19 cellular contexts compared by ENCODE assay signal in genomic region chr4:99082192-99082591, GRCh38. TPM values are rescaled to one million over a fixed set of nuclear protein-coding genes. Genes with fewer than 3 reads are reported as not detected.
DNase-seq lines count a peak whose midpoint lies in the region; ATAC-seq and TF ChIP-seq lines count a peak whose summit lies in the region.
"Had no signal": no experiment of that assay in that cellular context is flagged by ENCODE, and none has a peak within 500 bp of the region (broad histone marks: within the 10 kb centered on the region; RNA-seq: fewer than 3 reads in every experiment).

No MANE protein-coding gene starts in this region.

- H3K9ac ChIP-seq in Loucy (ENCODE audit: low read depth, low read length, poor library complexity, severe bottlenecking) = peak overlapping the region; percentile 4
- H3K9ac ChIP-seq: BLaER1 had no signal

- H3K4me1 ChIP-seq in left ventricle myocardium inferior (peaks cover 74% of the 10 kb centered on the region), Loucy (ENCODE audit: insufficient read depth, low read length, poor library complexity, severe bottlenecking) (peaks cover 20% of the 10 kb centered on the region), mucosa of descending colon (ENCODE audit: low read depth) (peaks cover 33% of the 10 kb centered on the region)

- peak overlapping the region; percentile 1 for H3K4me2 ChIP-seq in Loucy (ENCODE audit: low read depth, low read length, poor library complexity, severe bottlenecking)
- H3K4me2 ChIP-seq: BLaER1, GM23338 had no signal

- no peak overlapping the region for H3K4me3 ChIP-seq in left ventricle myocardium inferior
- H3K4me3 ChIP-seq in Loucy (ENCODE audit: low read length, poor library complexity, severe bottlenecking) = no peak overlapping the region
- H3K4me3 ChIP-seq in mucosa of descending colon = no peak overlapping the region
- H3K4me3 ChIP-seq: BLaER1, GM23338 had no signal

- no peaks in the 10 kb centered on the region for H3K27me3 ChIP-seq in left ventricle myocardium inferior (ENCODE audit: low read depth)
- no peaks in the 10 kb centered on the region for H3K27me3 ChIP-seq in Loucy (ENCODE audit: insufficient read depth, low read length, poor library complexity, severe bottlenecking)
- H3K27me3 ChIP-seq: BLaER1 had no signal

- no peaks in the 10 kb centered on the region for H3K9me3 Mint-ChIP-seq in stimulated activated naive B cell treated with anti-CD40 and anti-IgM and Interleukin-4, amounts not matched to agents 10 μg/mL and 1 μg/mL and 100 μg/mL, for 72 hours
- H3K9me3 Mint-ChIP-seq: CD4-positive, CD25-positive, alpha-beta regulatory T cell; CD8-positive, alpha-beta T cell; GM23338; H9 had no signal

- intact Hi-C loops in left ventricle myocardium inferior (cut with micrococcal nuclease) = no loop called here
- intact Hi-C loops in left cardiac atrium (cut with DNase I) = no loop called here
- intact Hi-C loops in mucosa of descending colon (cut with DNase I, micrococcal nuclease) = no loop called here

- DNase-seq in left ventricle myocardium inferior (no peak), left cardiac atrium (no peak), mucosa of descending colon (no peak), GDM1 (lab: John Stamatoyannopoulos, UW) (no peak)
- DNase-seq in stimulated activated naive B cell treated with anti-CD40 and anti-IgM and Interleukin-4, amounts not matched to agents 10 μg/mL and 1 μg/mL and 100 μg/mL, for 72 hours = no peak
- DNase-seq: Caco-2; CD4-positive, CD25-positive, alpha-beta regulatory T cell; CD8-positive, alpha-beta T cell; DMS153; DND-41; GF-D8; H9 had no signal

- H3K4me1 Mint-ChIP-seq in stimulated activated naive B cell treated with anti-CD40 and anti-IgM and Interleukin-4, amounts not matched to agents 10 μg/mL and 1 μg/mL and 100 μg/mL, for 72 hours = peaks cover 4 to 17% of the 10 kb centered on the region in 2 donors

- H3K9me2 ChIP-seq in Loucy (replicated peaks; ENCODE audit: low read depth, low read length) = no peaks in the 10 kb centered on the region

- no peaks in the 10 kb centered on the region for H3K27me3 Mint-ChIP-seq in stimulated activated naive B cell treated with anti-CD40 and anti-IgM and Interleukin-4, amounts not matched to agents 10 μg/mL and 1 μg/mL and 100 μg/mL, for 72 hours
- H3K27me3 Mint-ChIP-seq: B cell; CD4-positive, CD25-positive, alpha-beta regulatory T cell had no signal

- peaks cover 43% of the 10 kb centered on the region for H3K79me2 ChIP-seq in Loucy (ENCODE audit: insufficient read depth, low read length)

- H3K36me3 ChIP-seq in left ventricle myocardium inferior (peaks cover 82% of the 10 kb centered on the region), Loucy (ENCODE audit: insufficient read depth, low read length) (peaks cover 56% of the 10 kb centered on the region), mucosa of descending colon (ENCODE audit: low read depth) (no peaks in the 10 kb centered on the region)

- H3K27ac ChIP-seq in left ventricle myocardium inferior (replicated peaks) = peak overlapping the region; percentile 51
- H3K27ac ChIP-seq: 22Rv1, BLaER1, C4-2B had no signal

- H3F3A ChIP-seq in Loucy (ENCODE audit: low read depth) = no peaks in the 10 kb centered on the region

- no peak overlapping the region for H3K27ac Mint-ChIP-seq in stimulated activated naive B cell treated with anti-CD40 and anti-IgM and Interleukin-4, amounts not matched to agents 10 μg/mL and 1 μg/mL and 100 μg/mL, for 72 hours
- H3K27ac Mint-ChIP-seq: B cell; CD4-positive, CD25-positive, alpha-beta regulatory T cell; CD8-positive, alpha-beta T cell; GM23338; H9 had no signal

- no peak overlapping the region for H3K4me3 Mint-ChIP-seq in stimulated activated naive B cell treated with anti-CD40 and anti-IgM and Interleukin-4, amounts not matched to agents 10 μg/mL and 1 μg/mL and 100 μg/mL, for 72 hours
- H3K4me3 Mint-ChIP-seq: B cell; CD8-positive, alpha-beta T cell; GM23338; H9 had no signal

- H2AFZ ChIP-seq in Loucy (ENCODE audit: low read length) = no peak overlapping the region
- H2AFZ ChIP-seq: GM23338 had no signal

- H3K9me3 ChIP-seq in left ventricle myocardium inferior (replicated peaks) (no peaks in the 10 kb centered on the region), Loucy (ENCODE audit: insufficient read depth, low read depth, low read length) (no peaks in the 10 kb centered on the region), mucosa of descending colon (no peaks in the 10 kb centered on the region)
- H3K9me3 ChIP-seq: BLaER1, Caco-2 had no signal

- peaks cover 18% of the 10 kb centered on the region for H4K20me1 ChIP-seq in Loucy (ENCODE audit: insufficient read depth, low read length, poor library complexity, severe bottlenecking)

- TF ChIP-seq CTCF in left ventricle myocardium inferior (IDR thresholded peaks at IDR 0.05; ENCODE audit: borderline replicate concordance) = no peak
- no peak for TF ChIP-seq CTCF in Loucy (conservative IDR thresholded peaks at IDR 0.05; ENCODE audit: low read length)
- no peak for TF ChIP-seq CTCF in mucosa of descending colon (IDR thresholded peaks at IDR 0.05)

- ATAC-seq in left cardiac atrium = no peak
- peak; percentile 11 for ATAC-seq in mucosa of descending colon
- ATAC-seq in stimulated activated naive B cell treated with anti-CD40 and anti-IgM and Interleukin-4, amounts not matched to agents 10 μg/mL and 1 μg/mL and 100 μg/mL, for 72 hours (replicated peaks) = no peak
- ATAC-seq: CD8-positive, alpha-beta T cell; GM23338; HCT116 had no signal

- H3K36me3 Mint-ChIP-seq in stimulated activated naive B cell treated with anti-CD40 and anti-IgM and Interleukin-4, amounts not matched to agents 10 μg/mL and 1 μg/mL and 100 μg/mL, for 72 hours = peaks cover 19 to 50% of the 10 kb centered on the region in 2 donors

RNA-seq across cellular contexts. Expression of gene ADH5, which starts 6.4 kb away (rescaled TPM):
- total RNA-seq in left ventricle myocardium inferior (179 TPM), left cardiac atrium (100 to 1,000 TPM; 119 to 136 TPM), mucosa of descending colon (100 to 1,000 TPM; 136 to 236 (median 192) TPM)
